1 cellular context compared by ENCODE assay signal in the genomic region with DNA sequence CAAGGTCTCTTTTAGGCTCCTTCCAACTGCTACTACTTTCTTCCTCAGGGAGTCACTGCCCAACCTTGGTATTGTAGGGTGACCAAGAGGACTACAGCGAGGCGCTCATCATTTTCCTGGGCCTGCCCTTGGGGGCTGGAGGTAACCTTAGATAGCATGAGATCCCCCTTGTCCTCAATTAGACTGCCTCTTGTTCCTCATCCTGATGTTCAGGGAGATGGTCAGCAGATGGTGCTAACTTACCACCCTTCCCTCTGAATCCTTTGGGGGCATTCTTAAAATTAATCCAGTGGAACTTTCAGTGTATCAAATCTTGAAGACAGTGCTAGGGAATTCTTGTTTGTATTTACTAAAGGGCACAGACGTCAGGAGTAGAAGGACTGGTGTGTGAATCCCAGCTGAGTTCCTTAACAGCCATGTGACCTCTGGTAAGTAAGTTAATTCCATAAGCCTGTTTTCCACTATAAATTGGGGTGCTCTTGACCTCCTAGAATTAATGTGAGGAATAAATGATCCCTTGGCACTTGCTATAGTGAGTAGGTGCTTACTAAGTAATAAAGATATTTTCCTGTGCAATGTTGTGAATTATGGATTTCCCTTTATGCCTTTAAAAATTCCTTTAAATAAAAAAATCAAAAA.
TF ChIP-seq lines count a peak whose summit lies in the region.

No MANE protein-coding gene starts in this region.

TF ChIP-seq in HCT116, 20 proteins besides CTCF, POLR2A, EP300 and RAD21 (continued from another document):
- TF ChIP-seq, protein P1, sequence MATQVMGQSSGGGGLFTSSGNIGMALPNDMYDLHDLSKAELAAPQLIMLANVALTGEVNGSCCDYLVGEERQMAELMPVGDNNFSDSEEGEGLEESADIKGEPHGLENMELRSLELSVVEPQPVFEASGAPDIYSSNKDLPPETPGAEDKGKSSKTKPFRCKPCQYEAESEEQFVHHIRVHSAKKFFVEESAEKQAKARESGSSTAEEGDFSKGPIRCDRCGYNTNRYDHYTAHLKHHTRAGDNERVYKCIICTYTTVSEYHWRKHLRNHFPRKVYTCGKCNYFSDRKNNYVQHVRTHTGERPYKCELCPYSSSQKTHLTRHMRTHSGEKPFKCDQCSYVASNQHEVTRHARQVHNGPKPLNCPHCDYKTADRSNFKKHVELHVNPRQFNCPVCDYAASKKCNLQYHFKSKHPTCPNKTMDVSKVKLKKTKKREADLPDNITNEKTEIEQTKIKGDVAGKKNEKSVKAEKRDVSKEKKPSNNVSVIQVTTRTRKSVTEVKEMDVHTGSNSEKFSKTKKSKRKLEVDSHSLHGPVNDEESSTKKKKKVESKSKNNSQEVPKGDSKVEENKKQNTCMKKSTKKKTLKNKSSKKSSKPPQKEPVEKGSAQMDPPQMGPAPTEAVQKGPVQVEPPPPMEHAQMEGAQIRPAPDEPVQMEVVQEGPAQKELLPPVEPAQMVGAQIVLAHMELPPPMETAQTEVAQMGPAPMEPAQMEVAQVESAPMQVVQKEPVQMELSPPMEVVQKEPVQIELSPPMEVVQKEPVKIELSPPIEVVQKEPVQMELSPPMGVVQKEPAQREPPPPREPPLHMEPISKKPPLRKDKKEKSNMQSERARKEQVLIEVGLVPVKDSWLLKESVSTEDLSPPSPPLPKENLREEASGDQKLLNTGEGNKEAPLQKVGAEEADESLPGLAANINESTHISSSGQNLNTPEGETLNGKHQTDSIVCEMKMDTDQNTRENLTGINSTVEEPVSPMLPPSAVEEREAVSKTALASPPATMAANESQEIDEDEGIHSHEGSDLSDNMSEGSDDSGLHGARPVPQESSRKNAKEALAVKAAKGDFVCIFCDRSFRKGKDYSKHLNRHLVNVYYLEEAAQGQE (IDR thresholded peaks at IDR 0.05; ENCODE audit: low read depth): no peak
- TF ChIP-seq ELF1 (IDR thresholded peaks at IDR 0.05; ENCODE audit: borderline replicate concordance, low read depth) (no peak), POLR2AphosphoS5 (IDR thresholded peaks at IDR 0.05; ENCODE audit: low read depth, low read length) (no peak), SRF (IDR thresholded peaks at IDR 0.05; ENCODE audit: low read depth) (no peak), EZH2phosphoT487 (IDR thresholded peaks at IDR 0.05; ENCODE audit: borderline replicate concordance) (no peak), FOSL1 (IDR thresholded peaks at IDR 0.05; ENCODE audit: low read depth) (no peak), SIN3A (IDR thresholded peaks at IDR 0.05; ENCODE audit: low read depth) (no peak)
- TF ChIP-seq, protein P2, sequence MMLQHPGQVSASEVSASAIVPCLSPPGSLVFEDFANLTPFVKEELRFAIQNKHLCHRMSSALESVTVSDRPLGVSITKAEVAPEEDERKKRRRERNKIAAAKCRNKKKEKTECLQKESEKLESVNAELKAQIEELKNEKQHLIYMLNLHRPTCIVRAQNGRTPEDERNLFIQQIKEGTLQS (IDR thresholded peaks at IDR 0.05): no peak
